25 cellular contexts compared by ENCODE assay signal in genomic region chr12:129372876-129373275, GRCh38.
"Had no signal": no experiment of that assay in that cellular context is flagged by ENCODE, and none has a peak within 500 bp of the region (broad histone marks: within the 10 kb centered on the region; RNA-seq: fewer than 3 reads in every experiment).

No MANE protein-coding gene starts in this region.

- H3K4me1 ChIP-seq: esophagus muscularis mucosa, heart right ventricle, prostate gland, right atrium auricular region, sigmoid colon, spleen, testis, tibial nerve, vagina had no signal

- H3K4me3 ChIP-seq: esophagus muscularis mucosa, heart right ventricle, prostate gland, right atrium auricular region, sigmoid colon, spleen, testis, tibial nerve, vagina had no signal

- H3K27me3 ChIP-seq: esophagus muscularis mucosa, heart right ventricle, right atrium auricular region, sigmoid colon, spleen, testis, tibial nerve, vagina had no signal

- H3K9me3 ChIP-seq: prostate gland, testis, vagina had no signal

- ATAC-seq: heart right ventricle; naive thymus-derived CD8-positive, alpha-beta T cell; stimulated activated memory B cell treated with anti-CD40 and anti-IgM and Interleukin-4, amounts not matched to agents 10 μg/mL and 1 μg/mL and 100 μg/mL, for 72 hours; stimulated activated naive CD8-positive, alpha-beta T cell treated with anti-CD3 and anti-CD28 coated beads, Interleukin-15, Interleukin-2, amounts not matched to agents 100 U/mL and 50 U/mL, for 24 hours had no signal

- H3K36me3 ChIP-seq: esophagus muscularis mucosa, heart right ventricle, prostate gland, right atrium auricular region, sigmoid colon, spleen, tibial nerve, vagina had no signal

- DNase-seq: cerebellar nuclear complex; effector CD8-positive, alpha-beta T cell; foreskin melanocyte; glutamatergic neuron; heart right ventricle; hypothalamus; immature natural killer cell; islet precursor cell; kidney glomerular epithelial cell; mesenchymal stem cell; naive thymus-derived CD8-positive, alpha-beta T cell; nephron progenitor cell; nucleus accumbens; sigmoid colon; spleen; stimulated activated CD4-positive, alpha-beta T cell treated with anti-CD3 and anti-CD28 coated beads, Interleukin-4, amount 100 ng/mL, for 4 hours; stimulated activated naive CD8-positive, alpha-beta T cell treated with anti-CD3 and anti-CD28 coated beads, Interleukin-15, Interleukin-2, amounts not matched to agents 100 U/mL and 50 U/mL, for 24 hours; substantia nigra; testis had no signal

- H3K27ac ChIP-seq: esophagus muscularis mucosa, heart right ventricle, prostate gland, right atrium auricular region, sigmoid colon, spleen, testis, tibial nerve, vagina had no signal
